ENCODE assay signal across 25 cellular contexts in the genomic region with DNA sequence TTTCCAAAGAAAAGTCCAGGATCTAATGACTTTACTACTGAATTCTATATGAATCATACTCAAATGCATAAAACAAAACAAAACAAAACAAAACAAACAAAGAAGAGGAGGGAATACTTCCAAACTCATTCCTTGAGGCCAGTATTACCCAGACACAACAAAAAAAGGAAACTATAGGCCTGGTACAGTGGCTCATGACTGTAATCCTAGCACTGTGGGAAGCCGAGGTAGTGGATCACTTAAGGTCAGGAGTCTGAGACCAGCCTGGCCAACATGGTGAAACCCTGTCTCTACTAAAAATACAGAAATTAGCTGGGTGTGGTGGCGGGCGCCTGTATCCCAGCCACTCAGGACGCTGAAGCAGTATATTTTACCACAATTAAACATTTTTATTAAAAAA.
DNase-seq lines count a peak whose midpoint lies in the region; ATAC-seq and TF ChIP-seq lines count a peak whose summit lies in the region.
"Had no signal": no experiment of that assay in that cellular context is flagged by ENCODE, and none has a peak within 500 bp of the region (broad histone marks: within the 10 kb centered on the region; RNA-seq: fewer than 3 reads in every experiment).

No MANE protein-coding gene starts in this region.

- H3K79me2 ChIP-seq in mammary epithelial cell (ENCODE audit: insufficient read depth, low read length), result peaks cover 95% of the 10 kb centered on the region

- TF ChIP-seq CTCF in MCF 10A (IDR thresholded peaks at IDR 0.05; ENCODE audit: unreplicated experiment), result no peak
- TF ChIP-seq CTCF in mammary epithelial cell (conservative IDR thresholded peaks at IDR 0.05 in 1 of 2, IDR thresholded peaks at IDR 0.05 in 1 of 2; ENCODE audit: extremely low read depth in 1 of 2, insufficient read depth in 1 of 2, low read depth in 1 of 2, low read length in 2 of 2), result no peak
- no peak for TF ChIP-seq CTCF in astrocyte of the spinal cord (IDR thresholded peaks at IDR 0.05; ENCODE audit: low read depth, low read length)
- no peak for TF ChIP-seq CTCF in glutamatergic neuron (IDR thresholded peaks at IDR 0.05; ENCODE audit: partially characterized antibody, unreplicated experiment)

- H3K4me1 Mint-ChIP-seq in MCF 10A (ENCODE audit: insufficient read depth, unreplicated experiment) (peaks cover 28% of the 10 kb centered on the region), glutamatergic neuron (ENCODE audit: low read depth, unreplicated experiment) (peaks cover 4% of the 10 kb centered on the region)
- H3K4me1 Mint-ChIP-seq in activated CD4-positive, alpha-beta memory T cell treated with anti-CD3 and anti-CD28 coated beads for 36 hours (ENCODE audit: low read depth), result peaks cover 47% of the 10 kb centered on the region

- intact Hi-C loops in MCF 10A (cut with micrococcal nuclease) (no loop called here), mammary epithelial cell (cut with micrococcal nuclease) (no loop called here)
- intact Hi-C loops in activated CD4-positive, alpha-beta memory T cell treated with anti-CD3 and anti-CD28 coated beads for 36 hours (cut with micrococcal nuclease), result no loop called here

- DNase-seq in MCF 10A (ENCODE audit: unreplicated experiment) (peak; percentile 65), mammary epithelial cell (no peak), astrocyte of the spinal cord (ENCODE audit: low read depth, low spot score) (peak; percentile 37), glutamatergic neuron (no peak), NCI-H1694 treated with DMSO at 0.1 percent for 48 hours (lab: John Stamatoyannopoulos, UW) (no peak), islet precursor cell (no peak)
- no peak for DNase-seq in activated CD4-positive, alpha-beta memory T cell treated with anti-CD3 and anti-CD28 coated beads for 36 hours
- DNase-seq: 8988T; activated gamma-delta T cell; activated naive CD8-positive, alpha-beta T cell treated with anti-CD3 and anti-CD28 coated beads, Interleukin-2, amount 10 ng/mL, durations not matched to agents 7 days and 5 days; activated T-cell treated with anti-CD3 and anti-CD28 coated beads, Interleukin-2, amount 50 U/mL, for 24 hours; DND-41; dorsolateral prefrontal cortex; NCI-H1417 treated with DMSO at 0.1 percent for 48 hours; NCI-H226; NCI-H526 treated with DMSO at 0.1 percent for 48 hours; NK-92 treated with Interleukin-12 subunit alpha and Interleukin-12 subunit beta, amount 100 ng/mL, for 24 hours; PC-9; stimulated activated naive CD4-positive, alpha-beta T cell; upper lobe of left lung had no signal

- peak overlapping the region; percentile 78 for H3K27ac Mint-ChIP-seq in MCF 10A (ENCODE audit: low read depth, unreplicated experiment)
- peak overlapping the region; percentile 66 for H3K27ac Mint-ChIP-seq in glutamatergic neuron (ENCODE audit: unreplicated experiment)
- H3K27ac Mint-ChIP-seq in activated CD4-positive, alpha-beta memory T cell treated with anti-CD3 and anti-CD28 coated beads for 36 hours, result no peak overlapping the region
- H3K27ac Mint-ChIP-seq: activated naive CD8-positive, alpha-beta T cell treated with anti-CD3 and anti-CD28 coated beads, Interleukin-2, amount 10 ng/mL, durations not matched to agents 7 days and 5 days; activated T-cell treated with anti-CD3 and anti-CD28 coated beads, Interleukin-2, amount 50 U/mL, for 24 hours; nephron had no signal

- CTCF ChIA-PET in MCF 10A (lab: Yijun Ruan, JAX), result interaction anchor here (1.0 kb wide), 1 partner anchor 81 kb away, joined by 3 read pairs; no protein-coding TSS in a partner anchor
- CTCF ChIA-PET in mammary epithelial cell (lab: Charles Lee; ENCODE audit: low non-redundant PET), result no interaction called here
- CTCF ChIA-PET in activated CD4-positive, alpha-beta memory T cell treated with anti-CD3 and anti-CD28 coated beads for 36 hours (lab: Charles Lee), result no interaction called here

- peaks cover 4% of the 10 kb centered on the region for H4K20me1 ChIP-seq in mammary epithelial cell (ENCODE audit: insufficient read depth, low read length)

- no peak overlapping the region for H3K9ac ChIP-seq in mammary epithelial cell (ENCODE audit: insufficient read depth, low read length)

- H3K4me3 ChIP-seq in mammary epithelial cell (replicated peaks in 1 of 3; ENCODE audit: insufficient read depth in 1 of 3, low read depth in 2 of 3, low read length in 3 of 3) (no peak overlapping the region), astrocyte of the spinal cord (ENCODE audit: low read depth, low read length) (no peak overlapping the region)
- H3K4me3 ChIP-seq: ascending aorta, dorsolateral prefrontal cortex, PC-9, skin epidermis, upper lobe of left lung had no signal

- no peaks in the 10 kb centered on the region for H3K36me3 ChIP-seq in mammary epithelial cell (ENCODE audit: insufficient read depth, low read length)
- H3K36me3 ChIP-seq: ascending aorta, upper lobe of left lung had no signal

- H3K36me3 Mint-ChIP-seq in MCF 10A (ENCODE audit: insufficient read depth, unreplicated experiment), result peaks cover 35% of the 10 kb centered on the region
- peaks cover 11% of the 10 kb centered on the region for H3K36me3 Mint-ChIP-seq in glutamatergic neuron (ENCODE audit: unreplicated experiment)
- peaks cover 23% of the 10 kb centered on the region for H3K36me3 Mint-ChIP-seq in activated CD4-positive, alpha-beta memory T cell treated with anti-CD3 and anti-CD28 coated beads for 36 hours

- no peak for ATAC-seq in HG03354 (IDR thresholded peaks at IDR 0.05; ENCODE audit: poor library complexity, severe bottlenecking, unreplicated experiment)
- ATAC-seq: Right ventricle myocardium inferior had no signal

- no peaks in the 10 kb centered on the region for H3K4me1 ChIP-seq in mammary epithelial cell (ENCODE audit: insufficient read depth, low read length)
- H3K4me1 ChIP-seq: ascending aorta had no signal

- POLR2A ChIA-PET in MCF 10A (lab: Yijun Ruan, JAX), result interaction anchor here (2.1 kb wide), 1 partner anchor 21 kb away, joined by 9 read pairs; no protein-coding TSS in a partner anchor
- POLR2A ChIA-PET in activated CD4-positive, alpha-beta memory T cell treated with anti-CD3 and anti-CD28 coated beads for 36 hours (lab: Charles Lee), result no interaction called here

- H3K27me3 Mint-ChIP-seq in MCF 10A (ENCODE audit: insufficient read depth, unreplicated experiment) (no peaks in the 10 kb centered on the region), glutamatergic neuron (ENCODE audit: unreplicated experiment) (peaks cover 7% of the 10 kb centered on the region)
- H3K27me3 Mint-ChIP-seq in activated CD4-positive, alpha-beta memory T cell treated with anti-CD3 and anti-CD28 coated beads for 36 hours, result no peaks in the 10 kb centered on the region
- H3K27me3 Mint-ChIP-seq: activated naive CD8-positive, alpha-beta T cell treated with anti-CD3 and anti-CD28 coated beads, Interleukin-2, amount 10 ng/mL, durations not matched to agents 7 days and 5 days; activated T-cell treated with anti-CD3 and anti-CD28 coated beads, Interleukin-2, amount 50 U/mL, for 24 hours had no signal

- H2AFZ ChIP-seq in mammary epithelial cell (ENCODE audit: low read depth, low read length), result no peak overlapping the region
- H2AFZ ChIP-seq: PC-9 had no signal

- in situ Hi-C loops in mammary epithelial cell (cut with MboI; ENCODE audit: low sequenced_read_pairs in 2 of 2), result no loop called here
- in situ Hi-C loops in astrocyte of the spinal cord (cut with HindIII; ENCODE audit: low sequenced_read_pairs), result no loop called here

- H3K9me3 ChIP-seq in mammary epithelial cell (replicated peaks; ENCODE audit: insufficient read depth, low read length), result no peaks in the 10 kb centered on the region
- H3K9me3 ChIP-seq: ascending aorta, upper lobe of left lung had no signal

- WGBS in mammary epithelial cell (ENCODE audit: low coverage, missing lambda C conversion rate), result 97% methylated on average over 4 of the region's 4 CpGs

- H3K27ac ChIP-seq in mammary epithelial cell (ENCODE audit: insufficient read depth, low read depth, low read length), result no peak overlapping the region
- H3K27ac ChIP-seq: ascending aorta, dorsolateral prefrontal cortex, PC-9, skin epidermis, upper lobe of left lung had no signal

- dilution Hi-C loops in mammary epithelial cell (cut with HindIII; ENCODE audit: low sequenced_read_pairs), result no loop called here

- H3K4me3 Mint-ChIP-seq in MCF 10A (ENCODE audit: unreplicated experiment) (no peak overlapping the region), glutamatergic neuron (ENCODE audit: unreplicated experiment) (no peak overlapping the region)
- H3K4me3 Mint-ChIP-seq in activated CD4-positive, alpha-beta memory T cell treated with anti-CD3 and anti-CD28 coated beads for 36 hours, result no peak overlapping the region
- H3K4me3 Mint-ChIP-seq: activated naive CD8-positive, alpha-beta T cell treated with anti-CD3 and anti-CD28 coated beads, Interleukin-2, amount 10 ng/mL, durations not matched to agents 7 days and 5 days; activated T-cell treated with anti-CD3 and anti-CD28 coated beads, Interleukin-2, amount 50 U/mL, for 24 hours; nephron had no signal

- BruUV-seq in MCF 10A (replicated peaks; lab: Mats Ljungman, UMichigan), result no TSS peak
- no TSS peak for BruUV-seq in mammary epithelial cell (replicated peaks; lab: Mats Ljungman, UMichigan)

- no peak overlapping the region for H3K4me2 ChIP-seq in mammary epithelial cell (ENCODE audit: insufficient read depth, low read depth, low read length)
- H3K4me2 ChIP-seq: PC-9 had no signal

- H3K27me3 ChIP-seq in mammary epithelial cell (ENCODE audit: insufficient read depth, low read length), result no peaks in the 10 kb centered on the region
- H3K27me3 ChIP-seq: ascending aorta, dorsolateral prefrontal cortex, upper lobe of left lung had no signal

- no peaks in the 10 kb centered on the region for H3K9me3 Mint-ChIP-seq in MCF 10A (ENCODE audit: unreplicated experiment)
- H3K9me3 Mint-ChIP-seq in glutamatergic neuron (ENCODE audit: unreplicated experiment), result peaks cover 8% of the 10 kb centered on the region
- peaks cover 11% of the 10 kb centered on the region for H3K9me3 Mint-ChIP-seq in activated CD4-positive, alpha-beta memory T cell treated with anti-CD3 and anti-CD28 coated beads for 36 hours

Comparison
In these comparisons a context has a peak if more than half of its experiments do, and no peak if none do; other contexts are left out.
1. DNase-seq: peak in MCF 10A (single experiment) and astrocyte of the spinal cord (single experiment); none in mammary epithelial cell (single experiment), glutamatergic neuron (single experiment), NCI-H1694 treated with DMSO at 0.1 percent for 48 hours (single experiment), islet precursor cell (single experiment) and activated CD4-positive, alpha-beta memory T cell treated with anti-CD3 and anti-CD28 coated beads for 36 hours (single experiment).